12 cellular contexts compared by ENCODE assay signal in genomic region chr6:99606670-99607415, GRCh38. TPM values are rescaled to one million over a fixed set of nuclear protein-coding genes. Genes with fewer than 3 reads are reported as not detected.
DNase-seq lines count a peak whose midpoint lies in the region; ATAC-seq lines count a peak whose summit lies in the region.
"Had no signal": no experiment of that assay in that cellular context is flagged by ENCODE, and none has a peak within 500 bp of the region (broad histone marks: within the 10 kb centered on the region; RNA-seq: fewer than 3 reads in every experiment).

Gene PRDM13 (plus strand): TSS chr6:99606833. CDS start chr6:99607035, 202 bp downstream.

- peaks cover 42% of the 10 kb centered on the region for H3K4me1 Mint-ChIP-seq in activated naive CD8-positive, alpha-beta T cell treated with anti-CD3 and anti-CD28 coated beads, Interleukin-2, amount 10 ng/mL, durations not matched to agents 7 days and 5 days
- peaks cover 55% of the 10 kb centered on the region for H3K4me1 Mint-ChIP-seq in activated naive CD8-positive, alpha-beta T cell treated with anti-CD3 and anti-CD28 coated beads for 36 hours
- peaks cover 20 to 64% of the 10 kb centered on the region in 2 donors for H3K4me1 Mint-ChIP-seq in stimulated activated naive B cell treated with anti-CD40 and anti-IgM and Interleukin-4, amounts not matched to agents 10 μg/mL and 1 μg/mL and 100 μg/mL, for 72 hours

- POLR2A ChIA-PET in activated naive CD8-positive, alpha-beta T cell treated with anti-CD3 and anti-CD28 coated beads, Interleukin-2, amount 10 ng/mL, durations not matched to agents 7 days and 5 days (lab: Charles Lee): no interaction called here

- H3K27ac Mint-ChIP-seq in activated naive CD8-positive, alpha-beta T cell treated with anti-CD3 and anti-CD28 coated beads, Interleukin-2, amount 10 ng/mL, durations not matched to agents 7 days and 5 days: no peak within 1 kb of the TSS
- no peak within 1 kb of the TSS for H3K27ac Mint-ChIP-seq in activated naive CD8-positive, alpha-beta T cell treated with anti-CD3 and anti-CD28 coated beads for 36 hours
- H3K27ac Mint-ChIP-seq in stimulated activated naive B cell treated with anti-CD40 and anti-IgM and Interleukin-4, amounts not matched to agents 10 μg/mL and 1 μg/mL and 100 μg/mL, for 72 hours: peak within 1 kb of the TSS; percentile 81

- no peak within 1 kb of the TSS for H3K4me3 Mint-ChIP-seq in activated naive CD8-positive, alpha-beta T cell treated with anti-CD3 and anti-CD28 coated beads, Interleukin-2, amount 10 ng/mL, durations not matched to agents 7 days and 5 days
- H3K4me3 Mint-ChIP-seq in activated naive CD8-positive, alpha-beta T cell treated with anti-CD3 and anti-CD28 coated beads for 36 hours: no peak within 1 kb of the TSS
- peak within 1 kb of the TSS in 1 of 2 donors; percentile 39 for H3K4me3 Mint-ChIP-seq in stimulated activated naive B cell treated with anti-CD40 and anti-IgM and Interleukin-4, amounts not matched to agents 10 μg/mL and 1 μg/mL and 100 μg/mL, for 72 hours

- peaks cover 95% of the 10 kb centered on the region for H3K27me3 Mint-ChIP-seq in activated naive CD8-positive, alpha-beta T cell treated with anti-CD3 and anti-CD28 coated beads, Interleukin-2, amount 10 ng/mL, durations not matched to agents 7 days and 5 days
- H3K27me3 Mint-ChIP-seq in activated naive CD8-positive, alpha-beta T cell treated with anti-CD3 and anti-CD28 coated beads for 36 hours: peaks cover 96% of the 10 kb centered on the region
- peaks cover 66 to 91% of the 10 kb centered on the region in 2 donors for H3K27me3 Mint-ChIP-seq in stimulated activated naive B cell treated with anti-CD40 and anti-IgM and Interleukin-4, amounts not matched to agents 10 μg/mL and 1 μg/mL and 100 μg/mL, for 72 hours

- ATAC-seq in activated naive CD8-positive, alpha-beta T cell treated with anti-CD3 and anti-CD28 coated beads, Interleukin-2, amount 10 ng/mL, durations not matched to agents 7 days and 5 days (ENCODE audit: low read depth): no peak
- ATAC-seq in esophagus mucosa (peak; percentile 62), GM18868 (IDR thresholded peaks at IDR 0.05; ENCODE audit: unreplicated experiment) (no peak)
- ATAC-seq in stimulated activated naive B cell treated with anti-CD40 and anti-IgM and Interleukin-4, amounts not matched to agents 10 μg/mL and 1 μg/mL and 100 μg/mL, for 72 hours (replicated peaks): no peak

- peaks cover 4% of the 10 kb centered on the region for H3K36me3 Mint-ChIP-seq in activated naive CD8-positive, alpha-beta T cell treated with anti-CD3 and anti-CD28 coated beads, Interleukin-2, amount 10 ng/mL, durations not matched to agents 7 days and 5 days
- H3K36me3 Mint-ChIP-seq in activated naive CD8-positive, alpha-beta T cell treated with anti-CD3 and anti-CD28 coated beads for 36 hours: peaks cover 4% of the 10 kb centered on the region
- H3K36me3 Mint-ChIP-seq in stimulated activated naive B cell treated with anti-CD40 and anti-IgM and Interleukin-4, amounts not matched to agents 10 μg/mL and 1 μg/mL and 100 μg/mL, for 72 hours: peaks cover 0 to 6% of the 10 kb centered on the region in 2 donors

- peaks cover 2% of the 10 kb centered on the region for H3K9me3 Mint-ChIP-seq in activated naive CD8-positive, alpha-beta T cell treated with anti-CD3 and anti-CD28 coated beads, Interleukin-2, amount 10 ng/mL, durations not matched to agents 7 days and 5 days
- H3K9me3 Mint-ChIP-seq in activated naive CD8-positive, alpha-beta T cell treated with anti-CD3 and anti-CD28 coated beads for 36 hours: peaks cover 8% of the 10 kb centered on the region
- no peaks in the 10 kb centered on the region for H3K9me3 Mint-ChIP-seq in stimulated activated naive B cell treated with anti-CD40 and anti-IgM and Interleukin-4, amounts not matched to agents 10 μg/mL and 1 μg/mL and 100 μg/mL, for 72 hours

- peak; percentile 61 for DNase-seq in DMS 273 (lab: John Stamatoyannopoulos, UW; ENCODE audit: unreplicated experiment)
- DNase-seq in DMS 273 treated with DMSO at 0.1 percent for 48 hours (lab: John Stamatoyannopoulos, UW): no peak
- peak; percentile 36 for DNase-seq in activated naive CD8-positive, alpha-beta T cell treated with anti-CD3 and anti-CD28 coated beads, Interleukin-2, amount 10 ng/mL, durations not matched to agents 7 days and 5 days
- no peak for DNase-seq in activated naive CD8-positive, alpha-beta T cell treated with anti-CD3 and anti-CD28 coated beads for 36 hours
- no peak for DNase-seq in stimulated activated naive B cell treated with anti-CD40 and anti-IgM and Interleukin-4, amounts not matched to agents 10 μg/mL and 1 μg/mL and 100 μg/mL, for 72 hours
- DNase-seq in NCI-H748 (lab: John Stamatoyannopoulos, UW; ENCODE audit: unreplicated experiment): no peak
- DNase-seq: dermis blood vessel endothelial cell; sigmoid colon; stimulated activated CD4-positive, alpha-beta T cell treated with anti-CD3 and anti-CD28 coated beads, Interleukin-4, amount 100 ng/mL, for 24 hours had no signal

RNA-seq across cellular contexts. Expression of gene PRDM13, which starts in this region (rescaled TPM):
- not detected for total RNA-seq in activated naive CD8-positive, alpha-beta T cell treated with anti-CD3 and anti-CD28 coated beads, Interleukin-2, amount 10 ng/mL, durations not matched to agents 7 days and 5 days
- under 1 TPM in 1 of 2 experiments, not detected in 1; 0.10 TPM for total RNA-seq in activated naive CD8-positive, alpha-beta T cell treated with anti-CD3 and anti-CD28 coated beads for 36 hours
- total RNA-seq in esophagus mucosa: not detected
- total RNA-seq: dermis blood vessel endothelial cell, sigmoid colon, ureter had no signal

Comparison
In these comparisons a context has a peak if more than half of its experiments do, and no peak if none do; other contexts are left out.
1. Peak in DNase-seq in activated naive CD8-positive, alpha-beta T cell treated with anti-CD3 and anti-CD28 coated beads, Interleukin-2, amount 10 ng/mL, durations not matched to agents 7 days and 5 days; RNA of the gene not detected or under 1 TPM.
2. Peak in ATAC-seq in esophagus mucosa; RNA of the gene not detected or under 1 TPM.